ENCODE assay signal across 1 cellular context in genomic region chr9:136098844-136099243, GRCh38.
TF ChIP-seq lines count a peak whose summit lies in the region.

No MANE protein-coding gene starts in this region.

TF ChIP-seq in HepG2, 621 proteins besides CTCF, POLR2A, EP300 and RAD21 (continues in another document):
- TF ChIP-seq, protein P1, sequence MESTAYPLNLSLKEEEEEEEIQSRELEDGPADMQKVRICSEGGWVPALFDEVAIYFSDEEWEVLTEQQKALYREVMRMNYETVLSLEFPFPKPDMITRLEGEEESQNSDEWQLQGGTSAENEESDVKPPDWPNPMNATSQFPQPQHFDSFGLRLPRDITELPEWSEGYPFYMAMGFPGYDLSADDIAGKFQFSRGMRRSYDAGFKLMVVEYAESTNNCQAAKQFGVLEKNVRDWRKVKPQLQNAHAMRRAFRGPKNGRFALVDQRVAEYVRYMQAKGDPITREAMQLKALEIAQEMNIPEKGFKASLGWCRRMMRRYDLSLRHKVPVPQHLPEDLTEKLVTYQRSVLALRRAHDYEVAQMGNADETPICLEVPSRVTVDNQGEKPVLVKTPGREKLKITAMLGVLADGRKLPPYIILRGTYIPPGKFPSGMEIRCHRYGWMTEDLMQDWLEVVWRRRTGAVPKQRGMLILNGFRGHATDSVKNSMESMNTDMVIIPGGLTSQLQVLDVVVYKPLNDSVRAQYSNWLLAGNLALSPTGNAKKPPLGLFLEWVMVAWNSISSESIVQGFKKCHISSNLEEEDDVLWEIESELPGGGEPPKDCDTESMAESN (CRISPR knock-in tag; conservative IDR thresholded peaks at IDR 0.05) = 0 out of 2 replicates have a peak, but pooled peaks have one; percentile 47
- no peak for TF ChIP-seq ZNF317 (CRISPR knock-in tag; IDR thresholded peaks at IDR 0.05)
- 0 out of 2 replicates have a peak, but pooled peaks have one; percentile 36 for TF ChIP-seq HNRNPL (IDR thresholded peaks at IDR 0.05; ENCODE audit: low read depth, low read length)
- TF ChIP-seq CENPX (CRISPR knock-in tag; IDR thresholded peaks at IDR 0.05) = no peak
- no peak for TF ChIP-seq AHDC1 (CRISPR knock-in tag; IDR thresholded peaks at IDR 0.05; ENCODE audit: borderline replicate concordance)
- TF ChIP-seq HDAC6 (IDR thresholded peaks at IDR 0.05; ENCODE audit: low read depth, low read length) = no peak
- TF ChIP-seq SMYD3 (CRISPR knock-in tag; IDR thresholded peaks at IDR 0.05) = no peak
- TF ChIP-seq HIC2 (CRISPR knock-in tag; IDR thresholded peaks at IDR 0.05; ENCODE audit: low read depth) = no peak
- no peak for TF ChIP-seq THYN1 (CRISPR knock-in tag; IDR thresholded peaks at IDR 0.05; ENCODE audit: borderline replicate concordance, low read depth)
- TF ChIP-seq, protein P2, sequence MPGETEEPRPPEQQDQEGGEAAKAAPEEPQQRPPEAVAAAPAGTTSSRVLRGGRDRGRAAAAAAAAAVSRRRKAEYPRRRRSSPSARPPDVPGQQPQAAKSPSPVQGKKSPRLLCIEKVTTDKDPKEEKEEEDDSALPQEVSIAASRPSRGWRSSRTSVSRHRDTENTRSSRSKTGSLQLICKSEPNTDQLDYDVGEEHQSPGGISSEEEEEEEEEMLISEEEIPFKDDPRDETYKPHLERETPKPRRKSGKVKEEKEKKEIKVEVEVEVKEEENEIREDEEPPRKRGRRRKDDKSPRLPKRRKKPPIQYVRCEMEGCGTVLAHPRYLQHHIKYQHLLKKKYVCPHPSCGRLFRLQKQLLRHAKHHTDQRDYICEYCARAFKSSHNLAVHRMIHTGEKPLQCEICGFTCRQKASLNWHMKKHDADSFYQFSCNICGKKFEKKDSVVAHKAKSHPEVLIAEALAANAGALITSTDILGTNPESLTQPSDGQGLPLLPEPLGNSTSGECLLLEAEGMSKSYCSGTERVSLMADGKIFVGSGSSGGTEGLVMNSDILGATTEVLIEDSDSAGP (CRISPR knock-in tag; IDR thresholded peaks at IDR 0.05; ENCODE audit: borderline replicate concordance) = peak; percentile 26; the same call in 1 of the 2 replicates
- no peak for TF ChIP-seq ZNF350 (CRISPR knock-in tag; IDR thresholded peaks at IDR 0.05; ENCODE audit: borderline replicate concordance, low read depth)
- no peak for TF ChIP-seq TCF7L2 (IDR thresholded peaks at IDR 0.05; ENCODE audit: low read depth, low read length)
- no peak for TF ChIP-seq PREB (CRISPR knock-in tag; IDR thresholded peaks at IDR 0.05)
- no peak for TF ChIP-seq KDM3A (CRISPR knock-in tag; IDR thresholded peaks at IDR 0.05; ENCODE audit: low read depth)
- peak; percentile 47; the same call in 1 of the 2 replicates for TF ChIP-seq UBTF (CRISPR knock-in tag; IDR thresholded peaks at IDR 0.05)
- no peak for TF ChIP-seq ZNF597 (CRISPR knock-in tag; IDR thresholded peaks at IDR 0.05)
- TF ChIP-seq SMARCC2 (IDR thresholded peaks at IDR 0.05) = no peak
- no peak for TF ChIP-seq CCDC6 (CRISPR knock-in tag; IDR thresholded peaks at IDR 0.05)
- no peak for TF ChIP-seq CBX1 (IDR thresholded peaks at IDR 0.05; ENCODE audit: low read depth)
- TF ChIP-seq, protein P3, sequence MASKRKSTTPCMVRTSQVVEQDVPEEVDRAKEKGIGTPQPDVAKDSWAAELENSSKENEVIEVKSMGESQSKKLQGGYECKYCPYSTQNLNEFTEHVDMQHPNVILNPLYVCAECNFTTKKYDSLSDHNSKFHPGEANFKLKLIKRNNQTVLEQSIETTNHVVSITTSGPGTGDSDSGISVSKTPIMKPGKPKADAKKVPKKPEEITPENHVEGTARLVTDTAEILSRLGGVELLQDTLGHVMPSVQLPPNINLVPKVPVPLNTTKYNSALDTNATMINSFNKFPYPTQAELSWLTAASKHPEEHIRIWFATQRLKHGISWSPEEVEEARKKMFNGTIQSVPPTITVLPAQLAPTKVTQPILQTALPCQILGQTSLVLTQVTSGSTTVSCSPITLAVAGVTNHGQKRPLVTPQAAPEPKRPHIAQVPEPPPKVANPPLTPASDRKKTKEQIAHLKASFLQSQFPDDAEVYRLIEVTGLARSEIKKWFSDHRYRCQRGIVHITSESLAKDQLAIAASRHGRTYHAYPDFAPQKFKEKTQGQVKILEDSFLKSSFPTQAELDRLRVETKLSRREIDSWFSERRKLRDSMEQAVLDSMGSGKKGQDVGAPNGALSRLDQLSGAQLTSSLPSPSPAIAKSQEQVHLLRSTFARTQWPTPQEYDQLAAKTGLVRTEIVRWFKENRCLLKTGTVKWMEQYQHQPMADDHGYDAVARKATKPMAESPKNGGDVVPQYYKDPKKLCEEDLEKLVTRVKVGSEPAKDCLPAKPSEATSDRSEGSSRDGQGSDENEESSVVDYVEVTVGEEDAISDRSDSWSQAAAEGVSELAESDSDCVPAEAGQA (IDR thresholded peaks at IDR 0.05; ENCODE audit: low read depth) = no peak
- TF ChIP-seq, protein P3 (CRISPR knock-in tag; IDR thresholded peaks at IDR 0.05; ENCODE audit: borderline replicate concordance) = no peak
- no peak for TF ChIP-seq YEATS4 (CRISPR knock-in tag; IDR thresholded peaks at IDR 0.05; ENCODE audit: borderline replicate concordance)
- peak; percentile 31; the same call in 1 of the 2 replicates for TF ChIP-seq ZNF563 (CRISPR knock-in tag; IDR thresholded peaks at IDR 0.05)
- no peak for TF ChIP-seq GABPA (IDR thresholded peaks at IDR 0.05; ENCODE audit: low read depth, low read length)
- TF ChIP-seq GABPA (CRISPR knock-in tag; IDR thresholded peaks at IDR 0.05; ENCODE audit: low read depth) = no peak
- no peak for TF ChIP-seq ZNF720 (CRISPR knock-in tag; IDR thresholded peaks at IDR 0.05)
- no peak for TF ChIP-seq ARHGAP35 (CRISPR knock-in tag; IDR thresholded peaks at IDR 0.05; ENCODE audit: borderline replicate concordance)
- no peak for TF ChIP-seq HNRNPUL1 (IDR thresholded peaks at IDR 0.05; ENCODE audit: low read depth, low read length)
- no peak for TF ChIP-seq SALL2 (CRISPR knock-in tag; IDR thresholded peaks at IDR 0.05)
- TF ChIP-seq ZFP36 (IDR thresholded peaks at IDR 0.05; ENCODE audit: borderline replicate concordance, low read depth, low read length, partially characterized antibody) = no peak
- TF ChIP-seq, protein P4, sequence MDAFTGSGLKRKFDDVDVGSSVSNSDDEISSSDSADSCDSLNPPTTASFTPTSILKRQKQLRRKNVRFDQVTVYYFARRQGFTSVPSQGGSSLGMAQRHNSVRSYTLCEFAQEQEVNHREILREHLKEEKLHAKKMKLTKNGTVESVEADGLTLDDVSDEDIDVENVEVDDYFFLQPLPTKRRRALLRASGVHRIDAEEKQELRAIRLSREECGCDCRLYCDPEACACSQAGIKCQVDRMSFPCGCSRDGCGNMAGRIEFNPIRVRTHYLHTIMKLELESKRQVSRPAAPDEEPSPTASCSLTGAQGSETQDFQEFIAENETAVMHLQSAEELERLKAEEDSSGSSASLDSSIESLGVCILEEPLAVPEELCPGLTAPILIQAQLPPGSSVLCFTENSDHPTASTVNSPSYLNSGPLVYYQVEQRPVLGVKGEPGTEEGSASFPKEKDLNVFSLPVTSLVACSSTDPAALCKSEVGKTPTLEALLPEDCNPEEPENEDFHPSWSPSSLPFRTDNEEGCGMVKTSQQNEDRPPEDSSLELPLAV (CRISPR knock-in tag; conservative IDR thresholded peaks at IDR 0.05; ENCODE audit: low read depth) = no peak
- TF ChIP-seq KDM2A (CRISPR knock-in tag; IDR thresholded peaks at IDR 0.05; ENCODE audit: borderline replicate concordance, low read depth) = peak; percentile 57; the same call in 1 of the 2 replicates
